7 cellular contexts compared by ENCODE assay signal in genomic region chr4:68668537-68669163, GRCh38. TPM values are rescaled to one million over a fixed set of nuclear protein-coding genes. Genes with fewer than 3 reads are reported as not detected.
"Had no signal": no experiment of that assay in that cellular context is flagged by ENCODE, and none has a peak within 500 bp of the region (broad histone marks: within the 10 kb centered on the region; RNA-seq: fewer than 3 reads in every experiment).

No MANE protein-coding gene starts in this region.

RNA-seq across cellular contexts. Expression of gene UGT2B15, which starts 1.8 kb away (rescaled TPM):
- total RNA-seq: activated CD8-positive, alpha-beta T cell treated with anti-CD3 and anti-CD28 coated beads, Interleukin-2, amount 10 ng/mL, durations not matched to agents 7 days and 5 days; activated naive CD8-positive, alpha-beta T cell treated with anti-CD3 and anti-CD28 coated beads, Interleukin-2, amount 10 ng/mL, durations not matched to agents 7 days and 5 days; cardiac septum; NCI-H460; PC-9; SK-MEL-5 had no signal
- polyA plus RNA-seq: adrenal gland had no signal
